In the genomic region with DNA sequence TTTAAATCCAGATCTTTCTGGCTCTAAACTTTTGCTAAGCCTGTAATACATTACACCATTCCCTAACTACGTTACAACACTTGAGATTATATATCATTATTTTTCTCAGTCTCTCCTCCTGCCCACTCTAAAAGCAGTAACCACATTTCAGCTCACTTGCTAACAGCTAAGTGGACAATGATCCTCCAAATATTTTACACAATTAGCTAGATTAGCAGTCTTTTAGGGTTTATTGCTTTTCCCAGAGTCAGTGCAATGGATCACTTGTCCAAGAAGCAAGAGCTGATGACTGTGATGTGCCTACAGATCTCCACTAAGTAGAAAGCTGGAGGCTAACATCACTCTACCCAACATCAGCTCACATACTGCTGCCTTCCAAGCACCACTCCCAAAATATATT, we compare ENCODE assay signal across 6 cellular contexts. TPM values are rescaled to one million over a fixed set of nuclear protein-coding genes. Genes with fewer than 3 reads are reported as not detected.
"Had no signal": no experiment of that assay in that cellular context is flagged by ENCODE, and none has a peak within 500 bp of the region (broad histone marks: within the 10 kb centered on the region; RNA-seq: fewer than 3 reads in every experiment).

No MANE protein-coding gene starts in this region.

- H3K27ac ChIP-seq: GM23248 had no signal

- DNase-seq: GM23248, H9, HCEC 1CT, HFFc6, IMR-90 had no signal

- H3K4me3 ChIP-seq: GM23248, K562 had no signal

RNA-seq across cellular contexts. Expression of gene CPNE8, which starts 17.6 kb away (rescaled TPM):
- total RNA-seq: HFFc6, IMR-90 had no signal
